ENCODE assay signal across 1 cellular context in genomic region chr14:105390849-105391500, GRCh38.
A peak's percentile ranks its signal among the peaks of the same experiment; 100 is the strongest.
TF ChIP-seq lines count a peak whose summit lies in the region.

No MANE protein-coding gene starts in this region.

TF ChIP-seq in K562, 482 proteins besides CTCF, POLR2A, EP300 and RAD21:
- TF ChIP-seq POLR2G (IDR thresholded peaks at IDR 0.05; ENCODE audit: low read depth, low read length) = 0 out of 2 replicates have a peak, but pooled peaks have one; percentile 6
- TF ChIP-seq FOXK1 (CRISPR knock-in tag; IDR thresholded peaks at IDR 0.05; ENCODE audit: borderline replicate concordance) = no peak
- no peak for TF ChIP-seq BCOR (IDR thresholded peaks at IDR 0.05)
- TF ChIP-seq, protein P1, sequence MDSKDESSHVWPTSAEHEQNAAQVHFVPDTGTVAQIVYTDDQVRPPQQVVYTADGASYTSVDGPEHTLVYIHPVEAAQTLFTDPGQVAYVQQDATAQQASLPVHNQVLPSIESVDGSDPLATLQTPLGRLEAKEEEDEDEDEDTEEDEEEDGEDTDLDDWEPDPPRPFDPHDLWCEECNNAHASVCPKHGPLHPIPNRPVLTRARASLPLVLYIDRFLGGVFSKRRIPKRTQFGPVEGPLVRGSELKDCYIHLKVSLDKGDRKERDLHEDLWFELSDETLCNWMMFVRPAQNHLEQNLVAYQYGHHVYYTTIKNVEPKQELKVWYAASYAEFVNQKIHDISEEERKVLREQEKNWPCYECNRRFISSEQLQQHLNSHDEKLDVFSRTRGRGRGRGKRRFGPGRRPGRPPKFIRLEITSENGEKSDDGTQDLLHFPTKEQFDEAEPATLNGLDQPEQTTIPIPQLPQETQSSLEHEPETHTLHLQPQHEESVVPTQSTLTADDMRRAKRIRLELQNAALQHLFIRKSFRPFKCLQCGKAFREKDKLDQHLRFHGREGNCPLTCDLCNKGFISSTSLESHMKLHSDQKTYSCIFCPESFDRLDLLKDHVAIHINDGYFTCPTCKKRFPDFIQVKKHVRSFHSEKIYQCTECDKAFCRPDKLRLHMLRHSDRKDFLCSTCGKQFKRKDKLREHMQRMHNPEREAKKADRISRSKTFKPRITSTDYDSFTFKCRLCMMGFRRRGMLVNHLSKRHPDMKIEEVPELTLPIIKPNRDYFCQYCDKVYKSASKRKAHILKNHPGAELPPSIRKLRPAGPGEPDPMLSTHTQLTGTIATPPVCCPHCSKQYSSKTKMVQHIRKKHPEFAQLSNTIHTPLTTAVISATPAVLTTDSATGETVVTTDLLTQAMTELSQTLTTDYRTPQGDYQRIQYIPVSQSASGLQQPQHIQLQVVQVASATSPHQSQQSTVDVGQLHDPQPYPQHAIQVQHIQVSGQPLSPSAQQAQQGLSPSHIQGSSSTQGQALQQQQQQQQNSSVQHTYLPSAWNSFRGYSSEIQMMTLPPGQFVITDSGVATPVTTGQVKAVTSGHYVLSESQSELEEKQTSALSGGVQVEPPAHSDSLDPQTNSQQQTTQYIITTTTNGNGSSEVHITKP (IDR thresholded peaks at IDR 0.05; ENCODE audit: partially characterized antibody) = no peak
